1 cellular context compared by ENCODE assay signal in the genomic region with DNA sequence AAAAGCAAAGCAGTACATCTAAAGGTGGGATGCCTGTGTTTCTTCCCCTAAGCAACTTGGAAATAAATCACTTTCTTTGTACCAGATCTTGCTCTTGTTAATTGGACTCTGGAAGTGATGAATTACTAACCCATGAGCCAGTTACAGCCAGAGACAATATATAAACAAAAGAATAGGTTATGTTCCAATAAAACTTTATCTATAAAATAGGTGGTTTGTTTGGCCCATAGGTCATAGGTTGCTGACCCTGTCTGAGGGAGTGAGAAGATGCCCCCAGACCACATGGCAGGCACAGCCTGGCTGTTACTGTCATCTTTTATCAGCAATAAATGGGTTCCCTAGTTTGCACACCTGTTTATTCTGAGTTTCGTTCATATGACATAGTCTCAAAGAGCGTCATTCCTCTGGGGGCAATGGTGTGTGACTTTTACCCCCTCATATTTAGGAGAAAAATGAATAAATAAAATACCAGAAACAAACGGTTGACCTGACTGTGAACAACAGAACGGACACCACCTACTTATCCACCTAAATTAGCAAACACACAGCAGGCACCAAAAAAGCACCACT.
TF ChIP-seq lines count a peak whose summit lies in the region.

No MANE protein-coding gene starts in this region.

TF ChIP-seq in GM12878, 131 proteins besides CTCF, POLR2A, EP300 and RAD21 (continues in another document):
- TF ChIP-seq MEF2B (IDR thresholded peaks at IDR 0.05; ENCODE audit: partially characterized antibody, poor library complexity, severe bottlenecking) (peak; percentile 7), TCF3 (IDR thresholded peaks at IDR 0.05; ENCODE audit: borderline replicate concordance, insufficient read depth, low read depth, low read length) (no peak), ETV6 (conservative IDR thresholded peaks at IDR 0.05 in 1 of 2, IDR thresholded peaks at IDR 0.05 in 1 of 2; ENCODE audit: borderline replicate concordance in 1 of 2, low read depth in 1 of 2) (no peak), EED (IDR thresholded peaks at IDR 0.05; ENCODE audit: low read depth) (no peak), IKZF1 (conservative IDR thresholded peaks at IDR 0.05) (no peak), CBFB (IDR thresholded peaks at IDR 0.05; ENCODE audit: low read depth) (no peak), POLR2AphosphoS2 (IDR thresholded peaks at IDR 0.05; ENCODE audit: low read depth, low read length) (no peak), HDAC6 (IDR thresholded peaks at IDR 0.05; ENCODE audit: unreplicated experiment) (no peak), RBBP5 (conservative IDR thresholded peaks at IDR 0.05) (no peak), ZNF24 (IDR thresholded peaks at IDR 0.05) (no peak), CBX5 (IDR thresholded peaks at IDR 0.05; ENCODE audit: low read depth) (no peak), CHD1 (IDR thresholded peaks at IDR 0.05; ENCODE audit: low read depth, low read length) (no peak), PAX5 (IDR thresholded peaks at IDR 0.05; ENCODE audit: borderline replicate concordance, low read depth, low read length) (no peak), BMI1 (IDR thresholded peaks at IDR 0.05; ENCODE audit: borderline replicate concordance) (no peak), ZSCAN29 (IDR thresholded peaks at IDR 0.05) (no peak), TBL1XR1 (IDR thresholded peaks at IDR 0.05; ENCODE audit: low read depth, low read length) (no peak), BCL11A (IDR thresholded peaks at IDR 0.05; ENCODE audit: low read depth, low read length) (no peak), CHD2 (IDR thresholded peaks at IDR 0.05; ENCODE audit: borderline replicate concordance, low read depth, low read length) (no peak), ATF7 (IDR thresholded peaks at IDR 0.05; ENCODE audit: low read depth) (peak; percentile 81), MXI1 (IDR thresholded peaks at IDR 0.05; ENCODE audit: low read depth, low read length) (peak; percentile 11; the same call in 1 of the 2 replicates), NR2F1 (conservative IDR thresholded peaks at IDR 0.05) (peak; percentile 77), BHLHE40 (IDR thresholded peaks at IDR 0.05; ENCODE audit: borderline replicate concordance in 1 of 2, low read depth in 2 of 2, low read length in 1 of 2) (no peak), KAT2A (conservative IDR thresholded peaks at IDR 0.05; ENCODE audit: control insufficient read depth, low read depth, low read length) (no peak), SUPT20H (IDR thresholded peaks at IDR 0.05; ENCODE audit: borderline replicate concordance, control insufficient read depth, low read depth, low read length) (no peak)
- TF ChIP-seq, protein P1, sequence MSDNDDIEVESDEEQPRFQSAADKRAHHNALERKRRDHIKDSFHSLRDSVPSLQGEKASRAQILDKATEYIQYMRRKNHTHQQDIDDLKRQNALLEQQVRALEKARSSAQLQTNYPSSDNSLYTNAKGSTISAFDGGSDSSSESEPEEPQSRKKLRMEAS (IDR thresholded peaks at IDR 0.05; ENCODE audit: low read depth, low read length), result no peak
- TF ChIP-seq, protein P2, sequence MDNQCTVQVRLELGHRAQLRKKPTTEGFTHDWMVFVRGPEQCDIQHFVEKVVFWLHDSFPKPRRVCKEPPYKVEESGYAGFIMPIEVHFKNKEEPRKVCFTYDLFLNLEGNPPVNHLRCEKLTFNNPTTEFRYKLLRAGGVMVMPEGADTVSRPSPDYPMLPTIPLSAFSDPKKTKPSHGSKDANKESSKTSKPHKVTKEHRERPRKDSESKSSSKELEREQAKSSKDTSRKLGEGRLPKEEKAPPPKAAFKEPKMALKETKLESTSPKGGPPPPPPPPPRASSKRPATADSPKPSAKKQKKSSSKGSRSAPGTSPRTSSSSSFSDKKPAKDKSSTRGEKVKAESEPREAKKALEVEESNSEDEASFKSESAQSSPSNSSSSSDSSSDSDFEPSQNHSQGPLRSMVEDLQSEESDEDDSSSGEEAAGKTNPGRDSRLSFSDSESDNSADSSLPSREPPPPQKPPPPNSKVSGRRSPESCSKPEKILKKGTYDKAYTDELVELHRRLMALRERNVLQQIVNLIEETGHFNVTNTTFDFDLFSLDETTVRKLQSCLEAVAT (IDR thresholded peaks at IDR 0.05), result no peak
- TF ChIP-seq, protein P3, sequence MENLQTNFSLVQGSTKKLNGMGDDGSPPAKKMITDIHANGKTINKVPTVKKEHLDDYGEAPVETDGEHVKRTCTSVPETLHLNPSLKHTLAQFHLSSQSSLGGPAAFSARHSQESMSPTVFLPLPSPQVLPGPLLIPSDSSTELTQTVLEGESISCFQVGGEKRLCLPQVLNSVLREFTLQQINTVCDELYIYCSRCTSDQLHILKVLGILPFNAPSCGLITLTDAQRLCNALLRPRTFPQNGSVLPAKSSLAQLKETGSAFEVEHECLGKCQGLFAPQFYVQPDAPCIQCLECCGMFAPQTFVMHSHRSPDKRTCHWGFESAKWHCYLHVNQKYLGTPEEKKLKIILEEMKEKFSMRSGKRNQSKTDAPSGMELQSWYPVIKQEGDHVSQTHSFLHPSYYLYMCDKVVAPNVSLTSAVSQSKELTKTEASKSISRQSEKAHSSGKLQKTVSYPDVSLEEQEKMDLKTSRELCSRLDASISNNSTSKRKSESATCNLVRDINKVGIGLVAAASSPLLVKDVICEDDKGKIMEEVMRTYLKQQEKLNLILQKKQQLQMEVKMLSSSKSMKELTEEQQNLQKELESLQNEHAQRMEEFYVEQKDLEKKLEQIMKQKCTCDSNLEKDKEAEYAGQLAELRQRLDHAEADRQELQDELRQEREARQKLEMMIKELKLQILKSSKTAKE (IDR thresholded peaks at IDR 0.05; ENCODE audit: low read depth, poor library complexity, severe bottlenecking), result no peak
- TF ChIP-seq, protein P4, sequence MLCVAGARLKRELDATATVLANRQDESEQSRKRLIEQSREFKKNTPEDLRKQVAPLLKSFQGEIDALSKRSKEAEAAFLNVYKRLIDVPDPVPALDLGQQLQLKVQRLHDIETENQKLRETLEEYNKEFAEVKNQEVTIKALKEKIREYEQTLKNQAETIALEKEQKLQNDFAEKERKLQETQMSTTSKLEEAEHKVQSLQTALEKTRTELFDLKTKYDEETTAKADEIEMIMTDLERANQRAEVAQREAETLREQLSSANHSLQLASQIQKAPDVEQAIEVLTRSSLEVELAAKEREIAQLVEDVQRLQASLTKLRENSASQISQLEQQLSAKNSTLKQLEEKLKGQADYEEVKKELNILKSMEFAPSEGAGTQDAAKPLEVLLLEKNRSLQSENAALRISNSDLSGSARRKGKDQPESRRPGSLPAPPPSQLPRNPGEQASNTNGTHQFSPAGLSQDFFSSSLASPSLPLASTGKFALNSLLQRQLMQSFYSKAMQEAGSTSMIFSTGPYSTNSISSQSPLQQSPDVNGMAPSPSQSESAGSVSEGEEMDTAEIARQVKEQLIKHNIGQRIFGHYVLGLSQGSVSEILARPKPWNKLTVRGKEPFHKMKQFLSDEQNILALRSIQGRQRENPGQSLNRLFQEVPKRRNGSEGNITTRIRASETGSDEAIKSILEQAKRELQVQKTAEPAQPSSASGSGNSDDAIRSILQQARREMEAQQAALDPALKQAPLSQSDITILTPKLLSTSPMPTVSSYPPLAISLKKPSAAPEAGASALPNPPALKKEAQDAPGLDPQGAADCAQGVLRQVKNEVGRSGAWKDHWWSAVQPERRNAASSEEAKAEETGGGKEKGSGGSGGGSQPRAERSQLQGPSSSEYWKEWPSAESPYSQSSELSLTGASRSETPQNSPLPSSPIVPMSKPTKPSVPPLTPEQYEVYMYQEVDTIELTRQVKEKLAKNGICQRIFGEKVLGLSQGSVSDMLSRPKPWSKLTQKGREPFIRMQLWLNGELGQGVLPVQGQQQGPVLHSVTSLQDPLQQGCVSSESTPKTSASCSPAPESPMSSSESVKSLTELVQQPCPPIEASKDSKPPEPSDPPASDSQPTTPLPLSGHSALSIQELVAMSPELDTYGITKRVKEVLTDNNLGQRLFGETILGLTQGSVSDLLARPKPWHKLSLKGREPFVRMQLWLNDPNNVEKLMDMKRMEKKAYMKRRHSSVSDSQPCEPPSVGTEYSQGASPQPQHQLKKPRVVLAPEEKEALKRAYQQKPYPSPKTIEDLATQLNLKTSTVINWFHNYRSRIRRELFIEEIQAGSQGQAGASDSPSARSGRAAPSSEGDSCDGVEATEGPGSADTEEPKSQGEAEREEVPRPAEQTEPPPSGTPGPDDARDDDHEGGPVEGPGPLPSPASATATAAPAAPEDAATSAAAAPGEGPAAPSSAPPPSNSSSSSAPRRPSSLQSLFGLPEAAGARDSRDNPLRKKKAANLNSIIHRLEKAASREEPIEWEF (IDR thresholded peaks at IDR 0.05; ENCODE audit: insufficient replicate concordance, low read depth, low read length), result no peak
- TF ChIP-seq, protein P5, sequence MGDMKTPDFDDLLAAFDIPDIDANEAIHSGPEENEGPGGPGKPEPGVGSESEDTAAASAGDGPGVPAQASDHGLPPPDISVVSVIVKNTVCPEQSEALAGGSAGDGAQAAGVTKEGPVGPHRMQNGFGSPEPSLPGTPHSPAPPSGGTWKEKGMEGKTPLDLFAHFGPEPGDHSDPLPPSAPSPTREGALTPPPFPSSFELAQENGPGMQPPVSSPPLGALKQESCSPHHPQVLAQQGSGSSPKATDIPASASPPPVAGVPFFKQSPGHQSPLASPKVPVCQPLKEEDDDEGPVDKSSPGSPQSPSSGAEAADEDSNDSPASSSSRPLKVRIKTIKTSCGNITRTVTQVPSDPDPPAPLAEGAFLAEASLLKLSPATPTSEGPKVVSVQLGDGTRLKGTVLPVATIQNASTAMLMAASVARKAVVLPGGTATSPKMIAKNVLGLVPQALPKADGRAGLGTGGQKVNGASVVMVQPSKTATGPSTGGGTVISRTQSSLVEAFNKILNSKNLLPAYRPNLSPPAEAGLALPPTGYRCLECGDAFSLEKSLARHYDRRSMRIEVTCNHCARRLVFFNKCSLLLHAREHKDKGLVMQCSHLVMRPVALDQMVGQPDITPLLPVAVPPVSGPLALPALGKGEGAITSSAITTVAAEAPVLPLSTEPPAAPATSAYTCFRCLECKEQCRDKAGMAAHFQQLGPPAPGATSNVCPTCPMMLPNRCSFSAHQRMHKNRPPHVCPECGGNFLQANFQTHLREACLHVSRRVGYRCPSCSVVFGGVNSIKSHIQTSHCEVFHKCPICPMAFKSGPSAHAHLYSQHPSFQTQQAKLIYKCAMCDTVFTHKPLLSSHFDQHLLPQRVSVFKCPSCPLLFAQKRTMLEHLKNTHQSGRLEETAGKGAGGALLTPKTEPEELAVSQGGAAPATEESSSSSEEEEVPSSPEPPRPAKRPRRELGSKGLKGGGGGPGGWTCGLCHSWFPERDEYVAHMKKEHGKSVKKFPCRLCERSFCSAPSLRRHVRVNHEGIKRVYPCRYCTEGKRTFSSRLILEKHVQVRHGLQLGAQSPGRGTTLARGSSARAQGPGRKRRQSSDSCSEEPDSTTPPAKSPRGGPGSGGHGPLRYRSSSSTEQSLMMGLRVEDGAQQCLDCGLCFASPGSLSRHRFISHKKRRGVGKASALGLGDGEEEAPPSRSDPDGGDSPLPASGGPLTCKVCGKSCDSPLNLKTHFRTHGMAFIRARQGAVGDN (IDR thresholded peaks at IDR 0.05), result peak; percentile 36; the same call in 1 of the 2 replicates
- TF ChIP-seq, protein P6, sequence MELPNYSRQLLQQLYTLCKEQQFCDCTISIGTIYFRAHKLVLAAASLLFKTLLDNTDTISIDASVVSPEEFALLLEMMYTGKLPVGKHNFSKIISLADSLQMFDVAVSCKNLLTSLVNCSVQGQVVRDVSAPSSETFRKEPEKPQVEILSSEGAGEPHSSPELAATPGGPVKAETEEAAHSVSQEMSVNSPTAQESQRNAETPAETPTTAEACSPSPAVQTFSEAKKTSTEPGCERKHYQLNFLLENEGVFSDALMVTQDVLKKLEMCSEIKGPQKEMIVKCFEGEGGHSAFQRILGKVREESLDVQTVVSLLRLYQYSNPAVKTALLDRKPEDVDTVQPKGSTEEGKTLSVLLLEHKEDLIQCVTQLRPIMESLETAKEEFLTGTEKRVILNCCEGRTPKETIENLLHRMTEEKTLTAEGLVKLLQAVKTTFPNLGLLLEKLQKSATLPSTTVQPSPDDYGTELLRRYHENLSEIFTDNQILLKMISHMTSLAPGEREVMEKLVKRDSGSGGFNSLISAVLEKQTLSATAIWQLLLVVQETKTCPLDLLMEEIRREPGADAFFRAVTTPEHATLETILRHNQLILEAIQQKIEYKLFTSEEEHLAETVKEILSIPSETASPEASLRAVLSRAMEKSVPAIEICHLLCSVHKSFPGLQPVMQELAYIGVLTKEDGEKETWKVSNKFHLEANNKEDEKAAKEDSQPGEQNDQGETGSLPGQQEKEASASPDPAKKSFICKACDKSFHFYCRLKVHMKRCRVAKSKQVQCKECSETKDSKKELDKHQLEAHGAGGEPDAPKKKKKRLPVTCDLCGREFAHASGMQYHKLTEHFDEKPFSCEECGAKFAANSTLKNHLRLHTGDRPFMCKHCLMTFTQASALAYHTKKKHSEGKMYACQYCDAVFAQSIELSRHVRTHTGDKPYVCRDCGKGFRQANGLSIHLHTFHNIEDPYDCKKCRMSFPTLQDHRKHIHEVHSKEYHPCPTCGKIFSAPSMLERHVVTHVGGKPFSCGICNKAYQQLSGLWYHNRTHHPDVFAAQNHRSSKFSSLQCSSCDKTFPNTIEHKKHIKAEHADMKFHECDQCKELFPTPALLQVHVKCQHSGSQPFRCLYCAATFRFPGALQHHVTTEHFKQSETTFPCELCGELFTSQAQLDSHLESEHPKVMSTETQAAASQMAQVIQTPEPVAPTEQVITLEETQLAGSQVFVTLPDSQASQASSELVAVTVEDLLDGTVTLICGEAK (IDR thresholded peaks at IDR 0.05; ENCODE audit: borderline replicate concordance), result peak; percentile 87
- TF ChIP-seq, protein P7, sequence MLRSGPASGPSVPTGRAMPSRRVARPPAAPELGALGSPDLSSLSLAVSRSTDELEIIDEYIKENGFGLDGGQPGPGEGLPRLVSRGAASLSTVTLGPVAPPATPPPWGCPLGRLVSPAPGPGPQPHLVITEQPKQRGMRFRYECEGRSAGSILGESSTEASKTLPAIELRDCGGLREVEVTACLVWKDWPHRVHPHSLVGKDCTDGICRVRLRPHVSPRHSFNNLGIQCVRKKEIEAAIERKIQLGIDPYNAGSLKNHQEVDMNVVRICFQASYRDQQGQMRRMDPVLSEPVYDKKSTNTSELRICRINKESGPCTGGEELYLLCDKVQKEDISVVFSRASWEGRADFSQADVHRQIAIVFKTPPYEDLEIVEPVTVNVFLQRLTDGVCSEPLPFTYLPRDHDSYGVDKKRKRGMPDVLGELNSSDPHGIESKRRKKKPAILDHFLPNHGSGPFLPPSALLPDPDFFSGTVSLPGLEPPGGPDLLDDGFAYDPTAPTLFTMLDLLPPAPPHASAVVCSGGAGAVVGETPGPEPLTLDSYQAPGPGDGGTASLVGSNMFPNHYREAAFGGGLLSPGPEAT (IDR thresholded peaks at IDR 0.05; ENCODE audit: low read depth), result no peak
- TF ChIP-seq, protein P8, sequence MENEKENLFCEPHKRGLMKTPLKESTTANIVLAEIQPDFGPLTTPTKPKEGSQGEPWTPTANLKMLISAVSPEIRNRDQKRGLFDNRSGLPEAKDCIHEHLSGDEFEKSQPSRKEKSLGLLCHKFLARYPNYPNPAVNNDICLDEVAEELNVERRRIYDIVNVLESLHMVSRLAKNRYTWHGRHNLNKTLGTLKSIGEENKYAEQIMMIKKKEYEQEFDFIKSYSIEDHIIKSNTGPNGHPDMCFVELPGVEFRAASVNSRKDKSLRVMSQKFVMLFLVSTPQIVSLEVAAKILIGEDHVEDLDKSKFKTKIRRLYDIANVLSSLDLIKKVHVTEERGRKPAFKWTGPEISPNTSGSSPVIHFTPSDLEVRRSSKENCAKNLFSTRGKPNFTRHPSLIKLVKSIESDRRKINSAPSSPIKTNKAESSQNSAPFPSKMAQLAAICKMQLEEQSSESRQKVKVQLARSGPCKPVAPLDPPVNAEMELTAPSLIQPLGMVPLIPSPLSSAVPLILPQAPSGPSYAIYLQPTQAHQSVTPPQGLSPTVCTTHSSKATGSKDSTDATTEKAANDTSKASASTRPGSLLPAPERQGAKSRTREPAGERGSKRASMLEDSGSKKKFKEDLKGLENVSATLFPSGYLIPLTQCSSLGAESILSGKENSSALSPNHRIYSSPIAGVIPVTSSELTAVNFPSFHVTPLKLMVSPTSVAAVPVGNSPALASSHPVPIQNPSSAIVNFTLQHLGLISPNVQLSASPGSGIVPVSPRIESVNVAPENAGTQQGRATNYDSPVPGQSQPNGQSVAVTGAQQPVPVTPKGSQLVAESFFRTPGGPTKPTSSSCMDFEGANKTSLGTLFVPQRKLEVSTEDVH (IDR thresholded peaks at IDR 0.05; ENCODE audit: low read depth, partially characterized antibody), result no peak
